8 cellular contexts compared by ENCODE assay signal in genomic region chr17:14300628-14301278, GRCh38. TPM values are rescaled to one million over a fixed set of nuclear protein-coding genes. Genes with fewer than 3 reads are reported as not detected.
A peak's percentile ranks its signal among the peaks of the same experiment; 100 is the strongest.
DNase-seq lines count a peak whose midpoint lies in the region; TF ChIP-seq lines count a peak whose summit lies in the region.

HS3ST3B1 (plus strand) TSS chr17:14301081; CDS start chr17:14301519, 438 bp downstream.

- peak within 1 kb of the TSS; percentile 82 for H3K27ac ChIP-seq in CD8-positive, alpha-beta memory T cell (ENCODE audit: low read depth, low read length)
- H3K27ac ChIP-seq in OCI-LY7 (ENCODE audit: low read depth, low read length, poor library complexity, severe bottlenecking) = no peak within 1 kb of the TSS

- H4K20me1 ChIP-seq in OCI-LY7 (ENCODE audit: insufficient read depth, low read length) = no peaks in the 10 kb centered on the region

- peaks cover 61 to 74% (median 69%) of the 10 kb centered on the region in 3 donors for H3K4me1 Mint-ChIP-seq in CD8-positive, alpha-beta memory T cell

- CTCF ChIA-PET in CD8-positive, alpha-beta memory T cell (lab: Charles Lee) = interaction anchor here (0.7 to 5.0 kb wide), 19 partner anchors 23 to 1276 kb away, joined by 3 to 34 read pairs (median 5); no protein-coding TSS in a partner anchor
- CTCF ChIA-PET in OCI-LY7 (lab: Charles Lee; ENCODE audit: unreplicated experiment) = interaction anchor here (0.6 kb wide), 1 partner anchor 21 kb away, joined by 3 read pairs; no protein-coding TSS in a partner anchor

- peaks cover 22% of the 10 kb centered on the region for H3K27me3 ChIP-seq in CD8-positive, alpha-beta memory T cell (ENCODE audit: insufficient read depth, low read length, poor library complexity, severe bottlenecking)
- H3K27me3 ChIP-seq in mononuclear cell (ENCODE audit: insufficient read depth, low read length) = peaks cover 55% of the 10 kb centered on the region

- H3K27ac Mint-ChIP-seq in CD8-positive, alpha-beta memory T cell = peak within 1 kb of the TSS; percentile 81 to 98 (median 92)

- intact Hi-C loops in OCI-LY7 (cut with micrococcal nuclease; ENCODE audit: unreplicated experiment) = loop anchor here (5.0 to 10.0 kb wide), 5 partner anchors 453 to 723 kb away; no protein-coding TSS in a partner anchor

- H3K4me2 ChIP-seq in OCI-LY7 (ENCODE audit: low read length) = peak within 1 kb of the TSS; percentile 73

- TF ChIP-seq CTCF in GM20000 (IDR thresholded peaks at IDR 0.05; ENCODE audit: extremely low read depth, missing control alignments) = no peak
- TF ChIP-seq CTCF in OCI-LY7 (conservative IDR thresholded peaks at IDR 0.05; ENCODE audit: low read length) = no peak
- peak; percentile 9 for TF ChIP-seq CTCF in epithelial cell of proximal tubule (conservative IDR thresholded peaks at IDR 0.05; ENCODE audit: low read depth, low read length)

- peaks cover 25 to 35% of the 10 kb centered on the region in 2 donors for H3K27me3 Mint-ChIP-seq in CD8-positive, alpha-beta memory T cell

- no TSS peak for BruUV-seq in OCI-LY7 (replicated peaks; lab: Mats Ljungman, UMichigan)

- H3K4me1 ChIP-seq in CD8-positive, alpha-beta memory T cell (ENCODE audit: insufficient read depth, low read length) = peaks cover 56% of the 10 kb centered on the region
- H3K4me1 ChIP-seq in OCI-LY7 (ENCODE audit: insufficient read depth, low read length, poor library complexity, severe bottlenecking) (peaks cover 16% of the 10 kb centered on the region), mononuclear cell (ENCODE audit: insufficient read depth, low read length) (peaks cover 70% of the 10 kb centered on the region)

- peaks cover 0 to 3% (median 0%) of the 10 kb centered on the region in 5 donors for H3K9me3 Mint-ChIP-seq in CD8-positive, alpha-beta memory T cell

- no peaks in the 10 kb centered on the region for H3K9me2 ChIP-seq in OCI-LY7 (ENCODE audit: insufficient read depth, low read length)

- no peaks in the 10 kb centered on the region for H3K9me3 ChIP-seq in CD8-positive, alpha-beta memory T cell (ENCODE audit: low read length)
- H3K9me3 ChIP-seq in OCI-LY7 (ENCODE audit: low read length) (no peaks in the 10 kb centered on the region), mononuclear cell (ENCODE audit: low read depth, low read length) (no peaks in the 10 kb centered on the region)

- peak within 1 kb of the TSS; percentile 59; the same call in 1 of the 2 replicates for H2AFZ ChIP-seq in OCI-LY7 (ENCODE audit: low read length)

- peak; percentile 97 to 99 (median 99) for DNase-seq in CD8-positive, alpha-beta memory T cell
- peak; percentile 91 for DNase-seq in GM20000 (ENCODE audit: low spot score)
- DNase-seq in HS-27A (ENCODE audit: low read depth) = peak; percentile 89
- DNase-seq in OCI-LY7 (ENCODE audit: low spot score) = peak; percentile 40
- DNase-seq in activated T-cell treated with anti-CD3 and anti-CD28 coated beads for 4 hours = peak; percentile 99
- DNase-seq in epithelial cell of proximal tubule (ENCODE audit: low read depth) = peak; percentile 57
- peak; percentile 96 to 99 for DNase-seq in stimulated activated CD8-positive, alpha-beta memory T cell treated with anti-CD3 and anti-CD28 coated beads, Interleukin-2, amount 100 ng/mL, for 1 hour (ENCODE audit: low read depth in 2 of 2)

- no peaks in the 10 kb centered on the region for H3K79me2 ChIP-seq in OCI-LY7 (ENCODE audit: insufficient read depth, low read depth, low read length)

- no peaks in the 10 kb centered on the region for H3K36me3 ChIP-seq in CD8-positive, alpha-beta memory T cell (ENCODE audit: insufficient read depth, low read length)
- no peaks in the 10 kb centered on the region for H3K36me3 ChIP-seq in OCI-LY7 (ENCODE audit: insufficient read depth, low read length)

- H3K36me3 Mint-ChIP-seq in CD8-positive, alpha-beta memory T cell = peaks cover 0 to 15% (median 0%) of the 10 kb centered on the region in 3 donors

- H3K4me3 Mint-ChIP-seq in CD8-positive, alpha-beta memory T cell = peak within 1 kb of the TSS; percentile 92 to 98 (median 96)

- peak within 1 kb of the TSS; percentile 94 for H3K4me3 ChIP-seq in CD8-positive, alpha-beta memory T cell (ENCODE audit: low read length)
- H3K4me3 ChIP-seq in OCI-LY7 (ENCODE audit: low read depth, low read length, poor library complexity, severe bottlenecking) (peak within 1 kb of the TSS; percentile 62), epithelial cell of proximal tubule (ENCODE audit: low read depth, low read length) (peak within 1 kb of the TSS; percentile 50), mononuclear cell (ENCODE audit: low read length) (peak within 1 kb of the TSS; percentile 56)

- POLR2A ChIA-PET in CD8-positive, alpha-beta memory T cell (lab: Charles Lee) = interaction anchor here (0.5 to 2.4 kb wide), 10 partner anchors 8 to 1283 kb away, joined by 3 to 9 read pairs (median 6); partner anchors contain the start of genes COX10 and ELAC2
- POLR2A ChIA-PET in OCI-LY7 (lab: Charles Lee) = interaction anchor here (0.5 to 1.2 kb wide), 4 partner anchors 259 to 708 kb away, joined by 3 to 5 read pairs (median 3); no protein-coding TSS in a partner anchor

RNA-seq across cellular contexts. Expression of gene HS3ST3B1, which starts in this region (rescaled TPM):
- total RNA-seq in CD8-positive, alpha-beta memory T cell = 1 to 10 TPM; 5.5 to 6.0 TPM
- 11.0 TPM for polyA plus RNA-seq in CD8-positive, alpha-beta memory T cell
- 0.03 TPM in 1 of 2 replicates, not detected in the other for total RNA-seq in OCI-LY7 (2014; rRNA removed; shearing (Covaris generic))
- total RNA-seq in OCI-LY7 (2022) (1.6 and 2.0 TPM in 2 replicates), epithelial cell of proximal tubule (2.1 and 5.4 TPM in 2 replicates), mononuclear cell (10.4 TPM)

Comparison
In these comparisons a context has a peak if more than half of its experiments do, and no peak if none do; other contexts are left out.
1. DNase-seq: peak in every context shown above with its lines; median percentile 99 in CD8-positive, alpha-beta memory T cell; 99 in activated T-cell treated with anti-CD3 and anti-CD28 coated beads for 4 hours; 98 in stimulated activated CD8-positive, alpha-beta memory T cell treated with anti-CD3 and anti-CD28 coated beads, Interleukin-2, amount 100 ng/mL, for 1 hour; 91 in GM20000; 89 in HS-27A; 57 in epithelial cell of proximal tubule; 40 in OCI-LY7.